ENCODE assay signal across 23 cellular contexts in genomic region chr2:132873738-132874137, GRCh38.
DNase-seq lines count a peak whose midpoint lies in the region; ATAC-seq and TF ChIP-seq lines count a peak whose summit lies in the region.
"Had no signal": no experiment of that assay in that cellular context is flagged by ENCODE, and none has a peak within 500 bp of the region (broad histone marks: within the 10 kb centered on the region; RNA-seq: fewer than 3 reads in every experiment).

No MANE protein-coding gene starts in this region.

- no peak overlapping the region for H3K9ac ChIP-seq in mammary epithelial cell (ENCODE audit: insufficient read depth, low read length)
- H3K9ac ChIP-seq: BLaER1 had no signal

- CTCF ChIA-PET in mammary epithelial cell (lab: Charles Lee; ENCODE audit: low non-redundant PET), result no interaction called here

- no peak overlapping the region for H3K4me3 Mint-ChIP-seq in stimulated activated memory B cell treated with anti-CD40 and anti-IgM and Interleukin-4, amounts not matched to agents 10 μg/mL and 1 μg/mL and 100 μg/mL, for 72 hours
- H3K4me3 Mint-ChIP-seq: CD14-positive monocyte; CD4-positive, alpha-beta memory T cell; CD4-positive, CD25-positive, alpha-beta regulatory T cell; CD8-positive, alpha-beta memory T cell had no signal

- H3K27ac ChIP-seq in mammary epithelial cell (ENCODE audit: insufficient read depth, low read depth, low read length), result no peak overlapping the region
- H3K27ac ChIP-seq: BLaER1 had no signal

- no peaks in the 10 kb centered on the region for H3K9me3 Mint-ChIP-seq in stimulated activated memory B cell treated with anti-CD40 and anti-IgM and Interleukin-4, amounts not matched to agents 10 μg/mL and 1 μg/mL and 100 μg/mL, for 72 hours

- BruUV-seq in mammary epithelial cell (replicated peaks; lab: Mats Ljungman, UMichigan), result no TSS peak

- no peaks in the 10 kb centered on the region for H3K27me3 Mint-ChIP-seq in stimulated activated memory B cell treated with anti-CD40 and anti-IgM and Interleukin-4, amounts not matched to agents 10 μg/mL and 1 μg/mL and 100 μg/mL, for 72 hours
- H3K27me3 Mint-ChIP-seq: CD4-positive, alpha-beta memory T cell; CD8-positive, alpha-beta memory T cell had no signal

- no peaks in the 10 kb centered on the region for H3K36me3 Mint-ChIP-seq in stimulated activated memory B cell treated with anti-CD40 and anti-IgM and Interleukin-4, amounts not matched to agents 10 μg/mL and 1 μg/mL and 100 μg/mL, for 72 hours
- H3K36me3 Mint-ChIP-seq: CD14-positive monocyte; CD4-positive, alpha-beta memory T cell; CD4-positive, CD25-positive, alpha-beta regulatory T cell; CD8-positive, alpha-beta memory T cell had no signal

- no peaks in the 10 kb centered on the region for H4K20me1 ChIP-seq in mammary epithelial cell (ENCODE audit: insufficient read depth, low read length)
- H4K20me1 ChIP-seq: BLaER1 had no signal

- H3K36me3 ChIP-seq in mammary epithelial cell (ENCODE audit: insufficient read depth, low read length), result no peaks in the 10 kb centered on the region
- H3K36me3 ChIP-seq: BE2C, BLaER1 had no signal

- H3K4me3 ChIP-seq in mammary epithelial cell (replicated peaks in 1 of 3; ENCODE audit: insufficient read depth in 1 of 3, low read depth in 2 of 3, low read length in 3 of 3) (no peak overlapping the region), epithelial cell of esophagus (ENCODE audit: low read length) (no peak overlapping the region)
- H3K4me3 ChIP-seq: BLaER1 had no signal

- TF ChIP-seq CTCF in mammary epithelial cell (conservative IDR thresholded peaks at IDR 0.05 in 1 of 2, IDR thresholded peaks at IDR 0.05 in 1 of 2; ENCODE audit: extremely low read depth in 1 of 2, insufficient read depth in 1 of 2, low read depth in 1 of 2, low read length in 2 of 2) (no peak), epithelial cell of esophagus (IDR thresholded peaks at IDR 0.05; ENCODE audit: insufficient read depth, low read depth, low read length, missing control alignments) (no peak)

- no peaks in the 10 kb centered on the region for H3K79me2 ChIP-seq in mammary epithelial cell (ENCODE audit: insufficient read depth, low read length)

- in situ Hi-C loops in mammary epithelial cell (cut with MboI; ENCODE audit: low sequenced_read_pairs in 2 of 2), result no loop called here

- dilution Hi-C loops in mammary epithelial cell (cut with HindIII; ENCODE audit: low sequenced_read_pairs), result no loop called here

- WGBS in mammary epithelial cell (ENCODE audit: low coverage, missing lambda C conversion rate), result 93% methylated on average over 4 of the region's 4 CpGs

- no peaks in the 10 kb centered on the region for H3K9me3 ChIP-seq in mammary epithelial cell (replicated peaks; ENCODE audit: insufficient read depth, low read length)
- H3K9me3 ChIP-seq: BE2C, BLaER1 had no signal

- DNase-seq in EL, result peak; percentile 17
- peak; percentile 16 for DNase-seq in ELR (ENCODE audit: low read depth)
- DNase-seq in mammary epithelial cell, result peak; percentile 57
- peak; percentile 49 for DNase-seq in epithelial cell of esophagus (ENCODE audit: low read depth)
- no peak for DNase-seq in SW 1271 (lab: John Stamatoyannopoulos, UW)
- DNase-seq in NOMO-1 treated with DMSO at 0.1 percent for 48 hours (lab: John Stamatoyannopoulos, UW; ENCODE audit: unreplicated experiment), result no peak
- DNase-seq in DMS53 treated with DMSO at 0.1 percent for 48 hours (lab: John Stamatoyannopoulos, UW; ENCODE audit: unreplicated experiment), result no peak
- DNase-seq: 8988T; ACHN; BE2C; C1 segment of cervical spinal cord; CD4-positive, alpha-beta memory T cell; CD4-positive, CD25-positive, alpha-beta regulatory T cell; CD8-positive, alpha-beta memory T cell; COR-L47; DMS 273 treated with DMSO at 0.1 percent for 48 hours; DMS153; DMS53; DMS79 treated with DMSO at 0.1 percent for 48 hours; GF-D8 had no signal

- no peaks in the 10 kb centered on the region for H3K4me1 Mint-ChIP-seq in stimulated activated memory B cell treated with anti-CD40 and anti-IgM and Interleukin-4, amounts not matched to agents 10 μg/mL and 1 μg/mL and 100 μg/mL, for 72 hours
- H3K4me1 Mint-ChIP-seq: CD14-positive monocyte; CD4-positive, alpha-beta memory T cell; CD4-positive, CD25-positive, alpha-beta regulatory T cell; CD8-positive, alpha-beta memory T cell had no signal

- H3K27me3 ChIP-seq in mammary epithelial cell (ENCODE audit: insufficient read depth, low read length), result no peaks in the 10 kb centered on the region
- H3K27me3 ChIP-seq: BE2C, BLaER1 had no signal

- intact Hi-C loops in mammary epithelial cell (cut with micrococcal nuclease), result no loop called here

- no peak for ATAC-seq in stimulated activated memory B cell treated with anti-CD40 and anti-IgM and Interleukin-4, amounts not matched to agents 10 μg/mL and 1 μg/mL and 100 μg/mL, for 72 hours

- H3K4me1 ChIP-seq in mammary epithelial cell (ENCODE audit: insufficient read depth, low read length), result no peaks in the 10 kb centered on the region
- H3K4me1 ChIP-seq: BE2C, BLaER1 had no signal

- no peak overlapping the region for H3K4me2 ChIP-seq in mammary epithelial cell (ENCODE audit: insufficient read depth, low read depth, low read length)
- H3K4me2 ChIP-seq: BLaER1 had no signal

- H3K27ac Mint-ChIP-seq in stimulated activated memory B cell treated with anti-CD40 and anti-IgM and Interleukin-4, amounts not matched to agents 10 μg/mL and 1 μg/mL and 100 μg/mL, for 72 hours, result no peak overlapping the region
- H3K27ac Mint-ChIP-seq: CD14-positive monocyte; CD4-positive, alpha-beta memory T cell; CD8-positive, alpha-beta memory T cell had no signal

- no peak overlapping the region for H2AFZ ChIP-seq in mammary epithelial cell (ENCODE audit: low read depth, low read length)

Comparison
In these comparisons a context has a peak if more than half of its experiments do, and no peak if none do; other contexts are left out.
1. DNase-seq: peak in EL (single experiment), ELR (single experiment), mammary epithelial cell (single experiment) and epithelial cell of esophagus (single experiment); none in SW 1271 (0 of 2), NOMO-1 treated with DMSO at 0.1 percent for 48 hours (single experiment) and DMS53 treated with DMSO at 0.1 percent for 48 hours (single experiment).